Comparison of ENCODE assay signal across 8 cellular contexts in the genomic region with DNA sequence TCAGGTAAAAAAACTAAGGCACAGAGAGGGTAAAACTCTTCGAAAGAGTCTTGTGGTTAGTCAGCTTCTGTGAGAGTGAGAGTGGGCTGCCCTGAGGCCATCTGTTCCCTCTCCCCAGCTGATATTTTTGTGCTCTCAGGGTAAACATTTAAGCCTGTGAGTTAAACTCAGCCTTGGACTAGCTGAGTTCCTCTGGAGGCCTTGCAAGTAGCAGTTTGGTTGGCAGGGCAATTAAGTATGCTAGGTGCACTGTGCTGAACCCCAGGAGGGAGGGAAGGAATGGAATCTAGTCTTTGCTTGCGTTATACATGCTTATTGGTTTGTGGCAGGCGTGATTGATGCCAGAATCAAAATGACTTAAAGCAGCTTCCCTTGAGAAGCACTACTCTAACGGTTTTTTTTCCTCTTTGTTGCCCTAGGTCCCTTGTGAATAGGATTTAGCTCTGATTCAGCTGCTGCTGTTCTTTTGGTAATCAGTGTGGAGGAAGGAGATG.
DNase-seq lines count a peak whose midpoint lies in the region; ATAC-seq and TF ChIP-seq lines count a peak whose summit lies in the region.

No MANE protein-coding gene starts in this region.

- H3K9ac ChIP-seq in HUES64 (ENCODE audit: low read depth, low read length) (no peak overlapping the region), iPS-20b (ENCODE audit: low read depth, low read length) (peak overlapping the region; percentile 19; the same call in 1 of the 2 replicates)

- intact Hi-C loops in testis (cut with DNase I; ENCODE audit: low total_unique reads): no loop called here

- TF ChIP-seq POLR2A in testis (IDR thresholded peaks at IDR 0.05): no peak

- H3K4me3 ChIP-seq in GM12865 (ENCODE audit: low read depth, low read length) (peak overlapping the region; percentile 26), HUES64 (ENCODE audit: low read length) (no peak overlapping the region), iPS-20b (ENCODE audit: low read length) (no peak overlapping the region), testis (no peak overlapping the region)

- H3K9me3 ChIP-seq in HUES64 (ENCODE audit: insufficient read depth, low read depth, low read length) (no peaks in the 10 kb centered on the region), iPS-20b (ENCODE audit: insufficient read depth, low read depth, low read length) (no peaks in the 10 kb centered on the region), testis (no peaks in the 10 kb centered on the region)

- H3K27me3 ChIP-seq in HUES64 (ENCODE audit: insufficient read depth, low read length) (no peaks in the 10 kb centered on the region), iPS-20b (ENCODE audit: insufficient read depth, low read length) (no peaks in the 10 kb centered on the region; the same call in 1 of the 2 replicates), testis (no peaks in the 10 kb centered on the region)

- no peaks in the 10 kb centered on the region for H3K36me3 ChIP-seq in HUES64 (ENCODE audit: insufficient read depth, low read length)
- no peaks in the 10 kb centered on the region for H3K36me3 ChIP-seq in iPS-20b (ENCODE audit: insufficient read depth, low read depth, low read length)
- no peaks in the 10 kb centered on the region for H3K36me3 ChIP-seq in testis (ENCODE audit: low read depth, missing control alignments)

- H3K4me1 ChIP-seq in HUES64 (ENCODE audit: insufficient read depth, low read length) (peaks cover 41% of the 10 kb centered on the region), iPS-20b (ENCODE audit: insufficient read depth, low read length) (peaks cover 44% of the 10 kb centered on the region), testis (no peaks in the 10 kb centered on the region)

- TF ChIP-seq CTCF in GM12865 (IDR thresholded peaks at IDR 0.05; ENCODE audit: insufficient read depth, low read depth, low read length, missing control alignments): no peak
- TF ChIP-seq CTCF in testis (IDR thresholded peaks at IDR 0.05): no peak

- ATAC-seq in GM21528 (IDR thresholded peaks at IDR 0.05; ENCODE audit: low FRiP score, unreplicated experiment): peak; percentile 65

- 23% methylated on average over 4 of the region's 4 CpGs for WGBS in HUES64
- 48 to 59% methylated on average over 4 of the region's 4 CpGs for WGBS in testis, 2 donors

- DNase-seq in GM12865 (ENCODE audit: low read depth) (peak; percentile 88), activated gamma-delta T cell treated with Interleukin-2 at 50 U/mL for 16 hours (no peak), testis (no peak), NCI-H748 treated with DMSO at 0.1 percent for 48 hours (lab: John Stamatoyannopoulos, UW) (no peak)
- no peak for DNase-seq in activated CD4-positive, alpha-beta T cell treated with anti-CD3 and anti-CD28 coated beads for 4 hours

- H3K27ac ChIP-seq in HUES64 (ENCODE audit: low read depth, low read length): peak overlapping the region; percentile 74; the same call in 1 of the 2 replicates
- no peak overlapping the region for H3K27ac ChIP-seq in iPS-20b (ENCODE audit: low read length)
- H3K27ac ChIP-seq in testis: no peak overlapping the region
